ENCODE assay signal across 14 cellular contexts in genomic region chr3:52429031-52429430, GRCh38. TPM values are rescaled to one million over a fixed set of nuclear protein-coding genes. Genes with fewer than 3 reads are reported as not detected.
DNase-seq lines count a peak whose midpoint lies in the region; ATAC-seq and TF ChIP-seq lines count a peak whose summit lies in the region.
"Had no signal": no experiment of that assay in that cellular context is flagged by ENCODE, and none has a peak within 500 bp of the region (broad histone marks: within the 10 kb centered on the region; RNA-seq: fewer than 3 reads in every experiment).

No MANE protein-coding gene starts in this region.

- no peaks in the 10 kb centered on the region for H3K36me3 ChIP-seq in hepatocyte (replicated peaks; ENCODE audit: insufficient read depth, low read depth)
- H3K36me3 ChIP-seq in skeletal muscle tissue (ENCODE audit: control insufficient read depth in 3 of 3, insufficient read depth in 3 of 3, low read length in 3 of 3) = no peaks in the 10 kb centered on the region
- H3K36me3 ChIP-seq: Peyer's patch, uterus had no signal

- H3K9me2 ChIP-seq in hepatocyte (replicated peaks; ENCODE audit: insufficient read depth) = no peaks in the 10 kb centered on the region

- DNase-seq in activated effector memory CD4-positive, alpha-beta T cell treated with anti-CD3 and anti-CD28 coated beads, Interleukin-2, amount 50 U/mL, for 16 hours = peak; percentile 57
- no peak for DNase-seq in activated effector memory CD4-positive, alpha-beta T cell treated with Interleukin-2 at 50 U/mL for 16 hours
- no peak for DNase-seq in hepatocyte (ENCODE audit: low spot score)
- no peak for DNase-seq in activated CD4-positive, CD25-positive, alpha-beta regulatory T cell (lab: John Stamatoyannopoulos, UW)
- DNase-seq: NCI-H2029 had no signal

- H3K4me1 ChIP-seq in hepatocyte (ENCODE audit: insufficient read depth) (peaks cover 17% of the 10 kb centered on the region), skeletal muscle tissue (ENCODE audit: control insufficient read depth in 3 of 3, insufficient read depth in 3 of 3, low read length in 3 of 3) (peaks cover 21 to 38% (median 28%) of the 10 kb centered on the region in 3 donors)
- H3K4me1 ChIP-seq: uterus had no signal

- H3K27me3 ChIP-seq in hepatocyte (no peaks in the 10 kb centered on the region), skeletal muscle tissue (ENCODE audit: control insufficient read depth in 3 of 3, insufficient read depth in 3 of 3, low read length in 3 of 3) (no peaks in the 10 kb centered on the region)
- H3K27me3 ChIP-seq: Peyer's patch, uterus had no signal

- H3K4me2 ChIP-seq in hepatocyte = no peak overlapping the region
- H3K4me2 ChIP-seq: KMS-11, smooth muscle cell had no signal

- H3K79me2 ChIP-seq in hepatocyte = no peaks in the 10 kb centered on the region

- no peaks in the 10 kb centered on the region for H4K20me1 ChIP-seq in hepatocyte (ENCODE audit: insufficient read depth, poor library complexity, severe bottlenecking)

- H3K9ac ChIP-seq in skeletal muscle tissue (ENCODE audit: low read depth in 1 of 3, low read length in 3 of 3) = no peak overlapping the region
- H3K9ac ChIP-seq: KMS-11 had no signal

- H3K9me3 ChIP-seq in hepatocyte (ENCODE audit: low read depth) (no peaks in the 10 kb centered on the region), skeletal muscle tissue (ENCODE audit: control insufficient read depth in 3 of 3, low read length in 3 of 3) (no peaks in the 10 kb centered on the region)
- H3K9me3 ChIP-seq: Peyer's patch, uterus had no signal

- ATAC-seq in HG03378 (IDR thresholded peaks at IDR 0.05; ENCODE audit: unreplicated experiment) = no peak

- no peak overlapping the region for H2AFZ ChIP-seq in hepatocyte

- peak overlapping the region; percentile 51 for H3K27ac ChIP-seq in hepatocyte
- H3K27ac ChIP-seq in skeletal muscle tissue (ENCODE audit: low read depth, low read length) = peak overlapping the region; percentile 4
- H3K27ac ChIP-seq: KMS-11, SK-N-MC, uterus had no signal

- TF ChIP-seq CTCF in hepatocyte (IDR thresholded peaks at IDR 0.05; ENCODE audit: poor library complexity) = no peak

- H3K4me3 ChIP-seq in hepatocyte (no peak overlapping the region), skeletal muscle tissue (ENCODE audit: low read length in 3 of 3) (no peak overlapping the region)
- H3K4me3 ChIP-seq: Peyer's patch, SK-N-MC, smooth muscle cell, uterus had no signal

- WGBS in hepatocyte (ENCODE audit: low lambda C conversion rate, missing lambda C conversion rate) = 46% methylated on average over 3 of the region's 3 CpGs

RNA-seq across cellular contexts. Expression of gene SEMA3G, which starts 15.9 kb away (rescaled TPM):
- total RNA-seq in hepatocyte = 1.5 and 3.8 TPM in 2 replicates
- 0.48 and 1.5 TPM in 2 replicates for polyA plus RNA-seq in hepatocyte
- total RNA-seq in skeletal muscle tissue = 4.7 TPM
- polyA plus RNA-seq: naive thymus-derived CD4-positive, alpha-beta T cell had no signal

RNA-seq across cellular contexts. Expression of gene PHF7, which starts 18.6 kb away (rescaled TPM):
- total RNA-seq in hepatocyte (7.1 and 7.2 TPM in 2 replicates), skeletal muscle tissue (5.2 TPM)
- polyA plus RNA-seq in hepatocyte = 3.9 and 7.1 TPM in 2 replicates

RNA-seq across cellular contexts. Expression of gene BAP1, which starts 19.2 kb away (rescaled TPM):
- 54.1 and 68.5 TPM in 2 replicates for total RNA-seq in hepatocyte
- 57.4 and 59.2 TPM in 2 replicates for polyA plus RNA-seq in hepatocyte
- 60.0 TPM for total RNA-seq in skeletal muscle tissue

RNA-seq across cellular contexts. Expression of gene TNNC1, which starts 24.8 kb away (rescaled TPM):
- total RNA-seq in hepatocyte (15.0 and 16.1 TPM in 2 replicates), skeletal muscle tissue (461 TPM)
- 9.7 and 19.8 TPM in 2 replicates for polyA plus RNA-seq in hepatocyte
- total RNA-seq: Daoy, Peyer's patch had no signal

RNA-seq across cellular contexts. Expression of gene NISCH, which starts 26.4 kb away (rescaled TPM):
- 52.1 and 74.5 TPM in 2 replicates for total RNA-seq in hepatocyte
- 58.9 and 66.3 TPM in 2 replicates for polyA plus RNA-seq in hepatocyte
- total RNA-seq in skeletal muscle tissue = 43.3 TPM
